Comparison of ENCODE assay signal across 8 cellular contexts in genomic region chr11:30322826-30323710, GRCh38. TPM values are rescaled to one million over a fixed set of nuclear protein-coding genes. Genes with fewer than 3 reads are reported as not detected.
DNase-seq lines count a peak whose midpoint lies in the region; ATAC-seq and TF ChIP-seq lines count a peak whose summit lies in the region.

Gene ARL14EP (plus strand): TSS chr11:30323104. CDS start chr11:30330949, 7,845 bp downstream.

- CTCF ChIA-PET in A673 (lab: Charles Lee) = interaction anchor here (0.5 to 1.0 kb wide), 3 partner anchors 21 to 595 kb away, joined by 3 read pairs; no protein-coding TSS in a partner anchor

- TF ChIP-seq CTCF in A673 (conservative IDR thresholded peaks at IDR 0.05; ENCODE audit: low read depth, low read length) (no peak), VCaP (conservative IDR thresholded peaks at IDR 0.05) (no peak), breast epithelium (IDR thresholded peaks at IDR 0.05) (no peak)

- H3K4me3 ChIP-seq in A673 (ENCODE audit: low read depth, low read length, poor library complexity, severe bottlenecking) = peak within 1 kb of the TSS; percentile 67
- H3K4me3 ChIP-seq in breast epithelium = peak within 1 kb of the TSS; percentile 61 to 95 (median 78)
- H3K4me3 ChIP-seq in iPS-18c (ENCODE audit: insufficient read depth, low read depth, low read length) = peak within 1 kb of the TSS; percentile 90
- peak within 1 kb of the TSS; percentile 51 to 81 (median 66) for H3K4me3 ChIP-seq in skin epidermis

- H3K27ac ChIP-seq in A673 (ENCODE audit: low read depth, low read length, poor library complexity, severe bottlenecking) (peak within 1 kb of the TSS; percentile 91), VCaP (peak within 1 kb of the TSS; percentile 84), breast epithelium (peak within 1 kb of the TSS; percentile 87 to 91), skin epidermis (peak within 1 kb of the TSS in 20 of 21 experiments; percentile 76 to 97 (median 92))

- H3K4me1 ChIP-seq in A673 (ENCODE audit: insufficient read depth, low read length, poor library complexity, severe bottlenecking) (peaks cover 21% of the 10 kb centered on the region), breast epithelium (peaks cover 0 to 4% of the 10 kb centered on the region in 2 donors)

- ATAC-seq in GM18868 (IDR thresholded peaks at IDR 0.05; ENCODE audit: unreplicated experiment) (peak; percentile 99), HG03108 (IDR thresholded peaks at IDR 0.05; ENCODE audit: unreplicated experiment) (peak; percentile 97)

- POLR2A ChIA-PET in A673 (lab: Charles Lee; ENCODE audit: low non-redundant PET) = interaction anchor here (0.6 to 1.1 kb wide), 7 partner anchors 15 to 1143 kb away, joined by 3 to 6 read pairs (median 4); no protein-coding TSS in a partner anchor

- TSS peak; percentile 68 for BruUV-seq in A673 (replicated peaks; lab: Mats Ljungman, UMichigan)

- no peaks in the 10 kb centered on the region for H3K36me3 ChIP-seq in A673 (ENCODE audit: insufficient read depth, low read length, poor library complexity, severe bottlenecking)
- no peaks in the 10 kb centered on the region for H3K36me3 ChIP-seq in breast epithelium

- H3K27me3 ChIP-seq in A673 (replicated peaks; ENCODE audit: insufficient read depth, low read depth, low read length, poor library complexity) (peaks cover 7% of the 10 kb centered on the region), breast epithelium (peaks cover 0 to 9% of the 10 kb centered on the region in 2 donors)

- peak; percentile 100 for DNase-seq in A673 (ENCODE audit: low spot score)
- peak; percentile 93 for DNase-seq in NCI-H2196 (lab: John Stamatoyannopoulos, UW; ENCODE audit: unreplicated experiment)
- peak; percentile 93 for DNase-seq in breast epithelium (ENCODE audit: low spot score in 2 of 2)

- intact Hi-C loops in A673 (cut with micrococcal nuclease; ENCODE audit: unreplicated experiment) (no loop called here), breast epithelium (cut with DNase I; ENCODE audit: low total_unique reads) (no loop called here)

- H3K9me3 ChIP-seq in A673 (ENCODE audit: low read depth, low read length, poor library complexity, severe bottlenecking) (no peaks in the 10 kb centered on the region), breast epithelium (no peaks in the 10 kb centered on the region), iPS-18c (ENCODE audit: control insufficient read depth, insufficient read depth, low read length) (no peaks in the 10 kb centered on the region)

- TF ChIP-seq POLR2A in breast epithelium (IDR thresholded peaks at IDR 0.05) = peak; percentile 77

RNA-seq across cellular contexts. Expression of gene ARL14EP, which starts in this region (rescaled TPM):
- total RNA-seq in A673 (2021) = 76.1 and 85.9 TPM in 2 replicates
- 10 to 100 TPM; 20.6 to 29.6 (median 22.7) TPM for total RNA-seq in breast epithelium

Comparison
In these comparisons a context has a peak if more than half of its experiments do, and no peak if none do; other contexts are left out.
1. Peak in every context shown above with its lines: DNase-seq, ATAC-seq, H3K4me3 ChIP-seq and H3K27ac ChIP-seq.